Comparison of ENCODE assay signal across 1 cellular context in the genomic region with DNA sequence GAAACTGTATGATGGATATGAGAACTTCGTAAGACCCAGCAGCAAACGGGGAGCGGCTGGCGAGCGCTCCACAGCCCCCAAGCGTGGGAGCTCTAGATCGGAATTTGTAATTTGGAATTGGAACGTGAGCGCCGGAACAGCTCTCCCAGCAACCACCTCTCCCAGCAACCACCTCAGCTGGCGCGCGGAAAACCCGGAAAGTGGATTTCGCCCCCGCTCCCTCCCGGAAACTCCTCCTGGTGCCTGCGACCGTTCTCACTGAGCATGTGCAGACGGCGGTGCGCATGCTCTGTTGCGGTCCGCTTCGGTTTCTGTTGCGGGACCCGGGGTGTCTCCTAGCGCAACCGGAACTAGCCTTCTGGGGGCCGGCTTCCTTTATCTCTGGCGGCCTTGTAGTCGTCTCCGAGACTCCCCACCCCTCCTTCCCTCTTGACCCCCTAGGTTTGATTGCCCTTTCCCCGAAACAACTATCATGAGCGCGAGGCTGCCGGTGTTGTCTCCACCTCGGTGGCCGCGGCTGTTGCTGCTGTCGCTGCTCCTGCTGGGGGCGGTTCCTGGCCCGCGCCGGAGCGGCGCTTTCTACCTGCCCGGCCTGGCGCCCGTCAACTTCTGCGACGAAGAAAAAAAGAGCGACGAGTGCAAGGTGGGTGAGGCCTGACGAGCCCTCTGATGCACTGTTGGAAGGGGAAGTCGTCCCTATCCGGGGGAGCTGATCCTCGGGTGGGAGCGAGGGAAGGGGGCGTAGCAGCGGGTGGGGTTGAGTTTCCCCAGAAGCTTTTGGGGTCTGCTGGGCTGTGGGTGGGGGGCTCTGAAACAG.
TF ChIP-seq lines count a peak whose summit lies in the region.

A gene with protein sequence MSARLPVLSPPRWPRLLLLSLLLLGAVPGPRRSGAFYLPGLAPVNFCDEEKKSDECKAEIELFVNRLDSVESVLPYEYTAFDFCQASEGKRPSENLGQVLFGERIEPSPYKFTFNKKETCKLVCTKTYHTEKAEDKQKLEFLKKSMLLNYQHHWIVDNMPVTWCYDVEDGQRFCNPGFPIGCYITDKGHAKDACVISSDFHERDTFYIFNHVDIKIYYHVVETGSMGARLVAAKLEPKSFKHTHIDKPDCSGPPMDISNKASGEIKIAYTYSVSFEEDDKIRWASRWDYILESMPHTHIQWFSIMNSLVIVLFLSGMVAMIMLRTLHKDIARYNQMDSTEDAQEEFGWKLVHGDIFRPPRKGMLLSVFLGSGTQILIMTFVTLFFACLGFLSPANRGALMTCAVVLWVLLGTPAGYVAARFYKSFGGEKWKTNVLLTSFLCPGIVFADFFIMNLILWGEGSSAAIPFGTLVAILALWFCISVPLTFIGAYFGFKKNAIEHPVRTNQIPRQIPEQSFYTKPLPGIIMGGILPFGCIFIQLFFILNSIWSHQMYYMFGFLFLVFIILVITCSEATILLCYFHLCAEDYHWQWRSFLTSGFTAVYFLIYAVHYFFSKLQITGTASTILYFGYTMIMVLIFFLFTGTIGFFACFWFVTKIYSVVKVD (plus strand): TSS at position 338 of the 817 bp plus-strand sequence. CDS start 135 bp downstream, at position 473.

TF ChIP-seq in GM23338, 12 proteins besides CTCF, POLR2A, EP300 and RAD21:
- peak; percentile 83 for TF ChIP-seq CREB1 (CRISPR knock-in tag; IDR thresholded peaks at IDR 0.05; ENCODE audit: low read depth)
- TF ChIP-seq, protein P1, sequence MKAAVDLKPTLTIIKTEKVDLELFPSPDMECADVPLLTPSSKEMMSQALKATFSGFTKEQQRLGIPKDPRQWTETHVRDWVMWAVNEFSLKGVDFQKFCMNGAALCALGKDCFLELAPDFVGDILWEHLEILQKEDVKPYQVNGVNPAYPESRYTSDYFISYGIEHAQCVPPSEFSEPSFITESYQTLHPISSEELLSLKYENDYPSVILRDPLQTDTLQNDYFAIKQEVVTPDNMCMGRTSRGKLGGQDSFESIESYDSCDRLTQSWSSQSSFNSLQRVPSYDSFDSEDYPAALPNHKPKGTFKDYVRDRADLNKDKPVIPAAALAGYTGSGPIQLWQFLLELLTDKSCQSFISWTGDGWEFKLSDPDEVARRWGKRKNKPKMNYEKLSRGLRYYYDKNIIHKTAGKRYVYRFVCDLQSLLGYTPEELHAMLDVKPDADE (IDR thresholded peaks at IDR 0.05) = peak; percentile 82
- TF ChIP-seq ZNF331 (CRISPR knock-in tag; IDR thresholded peaks at IDR 0.05; ENCODE audit: low read depth) = no peak
- TF ChIP-seq STAT1 (IDR thresholded peaks at IDR 0.05; ENCODE audit: unreplicated experiment) = no peak
- TF ChIP-seq, protein P2, sequence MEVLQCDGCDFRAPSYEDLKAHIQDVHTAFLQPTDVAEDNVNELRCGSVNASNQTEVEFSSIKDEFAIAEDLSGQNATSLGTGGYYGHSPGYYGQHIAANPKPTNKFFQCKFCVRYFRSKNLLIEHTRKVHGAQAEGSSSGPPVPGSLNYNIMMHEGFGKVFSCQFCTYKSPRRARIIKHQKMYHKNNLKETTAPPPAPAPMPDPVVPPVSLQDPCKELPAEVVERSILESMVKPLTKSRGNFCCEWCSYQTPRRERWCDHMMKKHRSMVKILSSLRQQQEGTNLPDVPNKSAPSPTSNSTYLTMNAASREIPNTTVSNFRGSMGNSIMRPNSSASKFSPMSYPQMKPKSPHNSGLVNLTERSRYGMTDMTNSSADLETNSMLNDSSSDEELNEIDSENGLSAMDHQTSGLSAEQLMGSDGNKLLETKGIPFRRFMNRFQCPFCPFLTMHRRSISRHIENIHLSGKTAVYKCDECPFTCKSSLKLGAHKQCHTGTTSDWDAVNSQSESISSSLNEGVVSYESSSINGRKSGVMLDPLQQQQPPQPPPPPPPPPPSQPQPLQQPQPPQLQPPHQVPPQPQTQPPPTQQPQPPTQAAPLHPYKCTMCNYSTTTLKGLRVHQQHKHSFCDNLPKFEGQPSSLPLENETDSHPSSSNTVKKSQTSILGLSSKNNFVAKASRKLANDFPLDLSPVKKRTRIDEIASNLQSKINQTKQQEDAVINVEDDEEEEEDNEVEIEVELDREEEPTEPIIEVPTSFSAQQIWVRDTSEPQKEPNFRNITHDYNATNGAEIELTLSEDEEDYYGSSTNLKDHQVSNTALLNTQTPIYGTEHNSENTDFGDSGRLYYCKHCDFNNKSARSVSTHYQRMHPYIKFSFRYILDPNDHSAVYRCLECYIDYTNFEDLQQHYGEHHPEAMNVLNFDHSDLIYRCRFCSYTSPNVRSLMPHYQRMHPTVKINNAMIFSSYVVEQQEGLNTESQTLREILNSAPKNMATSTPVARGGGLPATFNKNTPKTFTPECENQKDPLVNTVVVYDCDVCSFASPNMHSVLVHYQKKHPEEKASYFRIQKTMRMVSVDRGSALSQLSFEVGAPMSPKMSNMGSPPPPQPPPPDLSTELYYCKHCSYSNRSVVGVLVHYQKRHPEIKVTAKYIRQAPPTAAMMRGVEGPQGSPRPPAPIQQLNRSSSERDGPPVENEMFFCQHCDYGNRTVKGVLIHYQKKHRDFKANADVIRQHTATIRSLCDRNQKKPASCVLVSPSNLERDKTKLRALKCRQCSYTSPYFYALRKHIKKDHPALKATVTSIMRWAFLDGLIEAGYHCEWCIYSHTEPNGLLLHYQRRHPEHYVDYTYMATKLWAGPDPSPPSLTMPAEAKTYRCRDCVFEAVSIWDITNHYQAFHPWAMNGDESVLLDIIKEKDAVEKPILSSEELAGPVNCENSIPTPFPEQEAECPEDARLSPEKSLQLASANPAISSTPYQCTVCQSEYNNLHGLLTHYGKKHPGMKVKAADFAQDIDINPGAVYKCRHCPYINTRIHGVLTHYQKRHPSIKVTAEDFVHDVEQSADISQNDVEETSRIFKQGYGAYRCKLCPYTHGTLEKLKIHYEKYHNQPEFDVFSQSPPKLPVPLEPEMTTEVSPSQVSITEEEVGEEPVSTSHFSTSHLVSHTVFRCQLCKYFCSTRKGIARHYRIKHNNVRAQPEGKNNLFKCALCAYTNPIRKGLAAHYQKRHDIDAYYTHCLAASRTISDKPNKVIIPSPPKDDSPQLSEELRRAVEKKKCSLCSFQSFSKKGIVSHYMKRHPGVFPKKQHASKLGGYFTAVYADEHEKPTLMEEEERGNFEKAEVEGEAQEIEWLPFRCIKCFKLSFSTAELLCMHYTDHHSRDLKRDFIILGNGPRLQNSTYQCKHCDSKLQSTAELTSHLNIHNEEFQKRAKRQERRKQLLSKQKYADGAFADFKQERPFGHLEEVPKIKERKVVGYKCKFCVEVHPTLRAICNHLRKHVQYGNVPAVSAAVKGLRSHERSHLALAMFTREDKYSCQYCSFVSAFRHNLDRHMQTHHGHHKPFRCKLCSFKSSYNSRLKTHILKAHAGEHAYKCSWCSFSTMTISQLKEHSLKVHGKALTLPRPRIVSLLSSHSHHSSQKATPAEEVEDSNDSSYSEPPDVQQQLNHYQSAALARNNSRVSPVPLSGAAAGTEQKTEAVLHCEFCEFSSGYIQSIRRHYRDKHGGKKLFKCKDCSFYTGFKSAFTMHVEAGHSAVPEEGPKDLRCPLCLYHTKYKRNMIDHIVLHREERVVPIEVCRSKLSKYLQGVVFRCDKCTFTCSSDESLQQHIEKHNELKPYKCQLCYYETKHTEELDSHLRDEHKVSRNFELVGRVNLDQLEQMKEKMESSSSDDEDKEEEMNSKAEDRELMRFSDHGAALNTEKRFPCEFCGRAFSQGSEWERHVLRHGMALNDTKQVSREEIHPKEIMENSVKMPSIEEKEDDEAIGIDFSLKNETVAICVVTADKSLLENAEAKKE (CRISPR knock-in tag; IDR thresholded peaks at IDR 0.05) = no peak
- no peak for TF ChIP-seq NANOG (IDR thresholded peaks at IDR 0.05; ENCODE audit: borderline replicate concordance)
- no peak for TF ChIP-seq EZH2phosphoT487 (IDR thresholded peaks at IDR 0.05; ENCODE audit: unreplicated experiment)
- TF ChIP-seq POLR2AphosphoS5 (IDR thresholded peaks at IDR 0.05; ENCODE audit: low read depth) = peak; percentile 67
- TF ChIP-seq EZH2 (IDR thresholded peaks at IDR 0.05; ENCODE audit: low read depth, unreplicated experiment) = no peak
- TF ChIP-seq ZNF114 (CRISPR knock-in tag; IDR thresholded peaks at IDR 0.05) = no peak
- TF ChIP-seq JUNB (IDR thresholded peaks at IDR 0.05; ENCODE audit: unreplicated experiment) = no peak
- TF ChIP-seq, protein P3, sequence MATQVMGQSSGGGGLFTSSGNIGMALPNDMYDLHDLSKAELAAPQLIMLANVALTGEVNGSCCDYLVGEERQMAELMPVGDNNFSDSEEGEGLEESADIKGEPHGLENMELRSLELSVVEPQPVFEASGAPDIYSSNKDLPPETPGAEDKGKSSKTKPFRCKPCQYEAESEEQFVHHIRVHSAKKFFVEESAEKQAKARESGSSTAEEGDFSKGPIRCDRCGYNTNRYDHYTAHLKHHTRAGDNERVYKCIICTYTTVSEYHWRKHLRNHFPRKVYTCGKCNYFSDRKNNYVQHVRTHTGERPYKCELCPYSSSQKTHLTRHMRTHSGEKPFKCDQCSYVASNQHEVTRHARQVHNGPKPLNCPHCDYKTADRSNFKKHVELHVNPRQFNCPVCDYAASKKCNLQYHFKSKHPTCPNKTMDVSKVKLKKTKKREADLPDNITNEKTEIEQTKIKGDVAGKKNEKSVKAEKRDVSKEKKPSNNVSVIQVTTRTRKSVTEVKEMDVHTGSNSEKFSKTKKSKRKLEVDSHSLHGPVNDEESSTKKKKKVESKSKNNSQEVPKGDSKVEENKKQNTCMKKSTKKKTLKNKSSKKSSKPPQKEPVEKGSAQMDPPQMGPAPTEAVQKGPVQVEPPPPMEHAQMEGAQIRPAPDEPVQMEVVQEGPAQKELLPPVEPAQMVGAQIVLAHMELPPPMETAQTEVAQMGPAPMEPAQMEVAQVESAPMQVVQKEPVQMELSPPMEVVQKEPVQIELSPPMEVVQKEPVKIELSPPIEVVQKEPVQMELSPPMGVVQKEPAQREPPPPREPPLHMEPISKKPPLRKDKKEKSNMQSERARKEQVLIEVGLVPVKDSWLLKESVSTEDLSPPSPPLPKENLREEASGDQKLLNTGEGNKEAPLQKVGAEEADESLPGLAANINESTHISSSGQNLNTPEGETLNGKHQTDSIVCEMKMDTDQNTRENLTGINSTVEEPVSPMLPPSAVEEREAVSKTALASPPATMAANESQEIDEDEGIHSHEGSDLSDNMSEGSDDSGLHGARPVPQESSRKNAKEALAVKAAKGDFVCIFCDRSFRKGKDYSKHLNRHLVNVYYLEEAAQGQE (IDR thresholded peaks at IDR 0.05; ENCODE audit: unreplicated experiment) = no peak
